Comparison of ENCODE assay signal across 8 cellular contexts in genomic region chrX:41276661-41277506, GRCh38. TPM values are rescaled to one million over a fixed set of nuclear protein-coding genes. Genes with fewer than 3 reads are reported as not detected.
DNase-seq lines count a peak whose midpoint lies in the region; ATAC-seq and TF ChIP-seq lines count a peak whose summit lies in the region.

No MANE protein-coding gene starts in this region.

- peak overlapping the region; percentile 37 for H3K27ac Mint-ChIP-seq in activated CD4-positive, alpha-beta T cell treated with anti-CD3 and anti-CD28 coated beads for 36 hours
- H3K27ac Mint-ChIP-seq in stimulated activated naive B cell treated with anti-CD40 and anti-IgM and Interleukin-4, amounts not matched to agents 10 μg/mL and 1 μg/mL and 100 μg/mL, for 72 hours: peak overlapping the region; percentile 75

- H3K4me3 Mint-ChIP-seq in activated CD4-positive, alpha-beta T cell treated with anti-CD3 and anti-CD28 coated beads for 36 hours: peak overlapping the region; percentile 64
- H3K4me3 Mint-ChIP-seq in stimulated activated naive B cell treated with anti-CD40 and anti-IgM and Interleukin-4, amounts not matched to agents 10 μg/mL and 1 μg/mL and 100 μg/mL, for 72 hours: peak overlapping the region; percentile 86 to 89

- CTCF ChIA-PET in activated CD4-positive, alpha-beta T cell treated with anti-CD3 and anti-CD28 coated beads for 36 hours (lab: Charles Lee): interaction anchor here (0.6 to 1.2 kb wide), 5 partner anchors 54 to 188 kb away, joined by 3 to 5 read pairs (median 4); no protein-coding TSS in a partner anchor

- H3K27me3 ChIP-seq in right atrium auricular region: no peaks in the 10 kb centered on the region

- no peaks in the 10 kb centered on the region for H3K9me3 ChIP-seq in right atrium auricular region

- TF ChIP-seq CTCF in right atrium auricular region (IDR thresholded peaks at IDR 0.05): no peak

- H3K9me3 Mint-ChIP-seq in activated CD4-positive, alpha-beta T cell treated with anti-CD3 and anti-CD28 coated beads for 36 hours (ENCODE audit: low read depth): no peaks in the 10 kb centered on the region
- H3K9me3 Mint-ChIP-seq in stimulated activated naive B cell treated with anti-CD40 and anti-IgM and Interleukin-4, amounts not matched to agents 10 μg/mL and 1 μg/mL and 100 μg/mL, for 72 hours: no peaks in the 10 kb centered on the region

- H3K27ac ChIP-seq in right atrium auricular region: no peak overlapping the region

- peaks cover 0 to 15% of the 10 kb centered on the region in 2 donors for H3K4me1 ChIP-seq in right atrium auricular region

- intact Hi-C loops in activated CD4-positive, alpha-beta T cell treated with anti-CD3 and anti-CD28 coated beads for 36 hours (cut with DNase I, micrococcal nuclease): loop anchor here (1.0 to 10.0 kb wide), 4 partner anchors 54 to 478 kb away; no protein-coding TSS in a partner anchor

- H3K4me1 Mint-ChIP-seq in activated CD4-positive, alpha-beta T cell treated with anti-CD3 and anti-CD28 coated beads for 36 hours: peaks cover 4% of the 10 kb centered on the region
- peaks cover 3 to 11% of the 10 kb centered on the region in 2 donors for H3K4me1 Mint-ChIP-seq in stimulated activated naive B cell treated with anti-CD40 and anti-IgM and Interleukin-4, amounts not matched to agents 10 μg/mL and 1 μg/mL and 100 μg/mL, for 72 hours

- peak; percentile 21 for DNase-seq in activated CD4-positive, alpha-beta T cell treated with anti-CD3 and anti-CD28 coated beads for 36 hours
- no peak for DNase-seq in activated CD4-positive, alpha-beta T cell treated with anti-CD3 and anti-CD28 coated beads, Interleukin-2, amount 50 U/mL, for 1 hour
- DNase-seq in activated CD4-positive, alpha-beta T cell treated with anti-CD3 and anti-CD28 coated beads, Interleukin-2, amount 50 U/mL, for 48 hours: peak; percentile 3 to 5
- DNase-seq in right atrium auricular region (ENCODE audit: low spot score) (no peak), putamen (ENCODE audit: low spot score) (no peak)
- DNase-seq in stimulated activated naive B cell treated with anti-CD40 and anti-IgM and Interleukin-4, amounts not matched to agents 10 μg/mL and 1 μg/mL and 100 μg/mL, for 72 hours: no peak

- ATAC-seq in activated CD4-positive, alpha-beta T cell treated with anti-CD3 and anti-CD28 coated beads for 36 hours: peak; percentile 23
- peak; percentile 47 to 48 for ATAC-seq in stimulated activated naive B cell treated with anti-CD40 and anti-IgM and Interleukin-4, amounts not matched to agents 10 μg/mL and 1 μg/mL and 100 μg/mL, for 72 hours (replicated peaks)
- ATAC-seq in GM19452 (IDR thresholded peaks at IDR 0.05; ENCODE audit: unreplicated experiment): no peak
- ATAC-seq in GM18867 (IDR thresholded peaks at IDR 0.05; ENCODE audit: unreplicated experiment): no peak

- H3K4me3 ChIP-seq in right atrium auricular region: peak overlapping the region; percentile 36 to 53

- H3K36me3 Mint-ChIP-seq in activated CD4-positive, alpha-beta T cell treated with anti-CD3 and anti-CD28 coated beads for 36 hours (ENCODE audit: low read depth): no peaks in the 10 kb centered on the region
- no peaks in the 10 kb centered on the region for H3K36me3 Mint-ChIP-seq in stimulated activated naive B cell treated with anti-CD40 and anti-IgM and Interleukin-4, amounts not matched to agents 10 μg/mL and 1 μg/mL and 100 μg/mL, for 72 hours

- POLR2A ChIA-PET in activated CD4-positive, alpha-beta T cell treated with anti-CD3 and anti-CD28 coated beads for 36 hours (lab: Charles Lee): no interaction called here

- no peaks in the 10 kb centered on the region for H3K36me3 ChIP-seq in right atrium auricular region

- H3K27me3 Mint-ChIP-seq in activated CD4-positive, alpha-beta T cell treated with anti-CD3 and anti-CD28 coated beads for 36 hours: no peaks in the 10 kb centered on the region
- H3K27me3 Mint-ChIP-seq in stimulated activated naive B cell treated with anti-CD40 and anti-IgM and Interleukin-4, amounts not matched to agents 10 μg/mL and 1 μg/mL and 100 μg/mL, for 72 hours: peaks cover 0 to 19% of the 10 kb centered on the region in 2 donors

RNA-seq across cellular contexts. Expression of gene DDX3X, which starts 57.1 kb away (rescaled TPM):
- 100 to 1,000 TPM; 118 to 207 TPM for total RNA-seq in activated CD4-positive, alpha-beta T cell treated with anti-CD3 and anti-CD28 coated beads for 36 hours
- total RNA-seq in right atrium auricular region: 100 to 1,000 TPM; 150 to 152 TPM

Comparison
In these comparisons a context has a peak if more than half of its experiments do, and no peak if none do; other contexts are left out.
1. DNase-seq: peak in activated CD4-positive, alpha-beta T cell treated with anti-CD3 and anti-CD28 coated beads for 36 hours (single experiment) and activated CD4-positive, alpha-beta T cell treated with anti-CD3 and anti-CD28 coated beads, Interleukin-2, amount 50 U/mL, for 48 hours (2 of 2); none in activated CD4-positive, alpha-beta T cell treated with anti-CD3 and anti-CD28 coated beads, Interleukin-2, amount 50 U/mL, for 1 hour (single experiment), right atrium auricular region (single experiment), stimulated activated naive B cell treated with anti-CD40 and anti-IgM and Interleukin-4, amounts not matched to agents 10 μg/mL and 1 μg/mL and 100 μg/mL, for 72 hours (single experiment) and putamen (single experiment).
2. ATAC-seq: peak in activated CD4-positive, alpha-beta T cell treated with anti-CD3 and anti-CD28 coated beads for 36 hours (single experiment) and stimulated activated naive B cell treated with anti-CD40 and anti-IgM and Interleukin-4, amounts not matched to agents 10 μg/mL and 1 μg/mL and 100 μg/mL, for 72 hours (2 of 2); none in GM19452 (single experiment) and GM18867 (single experiment).